In genomic region chr15:30398988-30399387, GRCh38 we compare ENCODE assay signal across 8 cellular contexts. TPM values are rescaled to one million over a fixed set of nuclear protein-coding genes. Genes with fewer than 3 reads are reported as not detected.
A peak's percentile ranks its signal among the peaks of the same experiment; 100 is the strongest.
DNase-seq lines count a peak whose midpoint lies in the region; ATAC-seq, FAIRE-seq and TF ChIP-seq lines count a peak whose summit lies in the region.
"Not testable (repeated sequence)": the region's sequence is repeated elsewhere in the genome, so short reads cannot be mapped to it uniquely, and the experiment has no call there.

No MANE protein-coding gene starts in this region.

- intact Hi-C loops in CD4-positive, alpha-beta T cell (cut with DNase I, micrococcal nuclease); activated CD8-positive, alpha-beta T cell treated with anti-CD3 and anti-CD28 coated beads for 36 hours (cut with micrococcal nuclease); activated naive CD4-positive, alpha-beta T cell treated with anti-CD3 and anti-CD28 coated beads for 36 hours (cut with micrococcal nuclease); esophagus squamous epithelium (cut with DNase I): not testable (repeated sequence)

- not testable (repeated sequence) for H3K4me3 Mint-ChIP-seq in CD4-positive, alpha-beta T cell; activated CD8-positive, alpha-beta T cell treated with anti-CD3 and anti-CD28 coated beads for 36 hours; activated naive CD4-positive, alpha-beta T cell treated with anti-CD3 and anti-CD28 coated beads for 36 hours; naive B cell

- H3K9me3 ChIP-seq in CD4-positive, alpha-beta T cell (ENCODE audit: control insufficient read depth, low read length); esophagus squamous epithelium: not testable (repeated sequence)

- TF ChIP-seq CTCF in CD4-positive, alpha-beta T cell (IDR thresholded peaks at IDR 0.05): peak; percentile 21
- not testable (repeated sequence) for TF ChIP-seq CTCF in activated CD8-positive, alpha-beta T cell treated with anti-CD3 and anti-CD28 coated beads for 36 hours (IDR thresholded peaks at IDR 0.05)
- TF ChIP-seq CTCF in esophagus squamous epithelium (IDR thresholded peaks at IDR 0.05): peak in 4 of 6 experiments; percentile 26 to 39 (median 30)

- not testable (repeated sequence) for H3K4me3 ChIP-seq in esophagus squamous epithelium

- H3K27me3 Mint-ChIP-seq in CD4-positive, alpha-beta T cell; activated CD8-positive, alpha-beta T cell treated with anti-CD3 and anti-CD28 coated beads for 36 hours; activated naive CD4-positive, alpha-beta T cell treated with anti-CD3 and anti-CD28 coated beads for 36 hours (ENCODE audit: low read depth); naive B cell: not testable (repeated sequence)

- ATAC-seq in CD4-positive, alpha-beta T cell (ENCODE audit: poor library complexity): peak; percentile 59
- peak; percentile 73 for ATAC-seq in activated CD8-positive, alpha-beta T cell treated with anti-CD3 and anti-CD28 coated beads for 36 hours
- ATAC-seq in naive B cell (ENCODE audit: low read depth in 2 of 2): peak; percentile 53 to 67

- not testable (repeated sequence) for H3K27ac ChIP-seq in CD4-positive, alpha-beta T cell (ENCODE audit: low read depth, low read length); esophagus squamous epithelium

- not testable (repeated sequence) for H3K36me3 Mint-ChIP-seq in CD4-positive, alpha-beta T cell (ENCODE audit: low read depth); activated CD8-positive, alpha-beta T cell treated with anti-CD3 and anti-CD28 coated beads for 36 hours (ENCODE audit: low read depth); activated naive CD4-positive, alpha-beta T cell treated with anti-CD3 and anti-CD28 coated beads for 36 hours (ENCODE audit: low read depth); naive B cell

- not testable (repeated sequence) for H3K36me3 ChIP-seq in esophagus squamous epithelium

- not testable (repeated sequence) for H3K9me3 Mint-ChIP-seq in CD4-positive, alpha-beta T cell; activated CD8-positive, alpha-beta T cell treated with anti-CD3 and anti-CD28 coated beads for 36 hours; activated naive CD4-positive, alpha-beta T cell treated with anti-CD3 and anti-CD28 coated beads for 36 hours; naive B cell

- WGBS in esophagus squamous epithelium, 2 donors: no CpG with 5 or more reads among the region's 6 CpGs

- H3K27ac Mint-ChIP-seq in CD4-positive, alpha-beta T cell; activated CD8-positive, alpha-beta T cell treated with anti-CD3 and anti-CD28 coated beads for 36 hours; activated naive CD4-positive, alpha-beta T cell treated with anti-CD3 and anti-CD28 coated beads for 36 hours; naive B cell: not testable (repeated sequence)

- not testable (repeated sequence) for TF ChIP-seq POLR2A in esophagus squamous epithelium (IDR thresholded peaks at IDR 0.05)

- CTCF ChIA-PET in CD4-positive, alpha-beta T cell (lab: Charles Lee); activated CD8-positive, alpha-beta T cell treated with anti-CD3 and anti-CD28 coated beads for 36 hours (lab: Charles Lee); activated naive CD4-positive, alpha-beta T cell treated with anti-CD3 and anti-CD28 coated beads for 36 hours (lab: Charles Lee): not testable (repeated sequence)

- POLR2A ChIA-PET in CD4-positive, alpha-beta T cell (lab: Charles Lee); activated CD8-positive, alpha-beta T cell treated with anti-CD3 and anti-CD28 coated beads for 36 hours (lab: Charles Lee): not testable (repeated sequence)

- H3K4me1 Mint-ChIP-seq in CD4-positive, alpha-beta T cell (ENCODE audit: low read depth); activated CD8-positive, alpha-beta T cell treated with anti-CD3 and anti-CD28 coated beads for 36 hours (ENCODE audit: low read depth); activated naive CD4-positive, alpha-beta T cell treated with anti-CD3 and anti-CD28 coated beads for 36 hours (ENCODE audit: low read depth); naive B cell: not testable (repeated sequence)

- FAIRE-seq in RCC 7860 (lab: Jason Lieb, UNC): peak; percentile 14

- DNase-seq in CD4-positive, alpha-beta T cell: peak; percentile 23 to 64 (median 46)
- not testable (repeated sequence) for DNase-seq in RCC 7860 (ENCODE audit: low spot score); esophagus squamous epithelium (lab: John Stamatoyannopoulos, UW)
- DNase-seq in activated CD8-positive, alpha-beta T cell treated with anti-CD3 and anti-CD28 coated beads for 36 hours: peak; percentile 70
- DNase-seq in activated naive CD4-positive, alpha-beta T cell treated with anti-CD3 and anti-CD28 coated beads for 36 hours: peak; percentile 66
- DNase-seq in naive B cell: peak; percentile 39
- DNase-seq in stimulated activated CD4-positive, alpha-beta T cell treated with anti-CD3 and anti-CD28 coated beads, Interleukin-15, amount 100 ng/mL, for 24 hours: peak; percentile 60
- peak; percentile 11 for DNase-seq in stimulated activated CD8-positive, alpha-beta memory T cell treated with anti-CD3 and anti-CD28 coated beads, Interleukin-7, amount 100 ng/mL, for 24 hours (ENCODE audit: low read depth)

- H3K27me3 ChIP-seq in CD4-positive, alpha-beta T cell (ENCODE audit: control insufficient read depth, insufficient read depth, low read length); esophagus squamous epithelium: not testable (repeated sequence)

- not testable (repeated sequence) for H3K4me1 ChIP-seq in esophagus squamous epithelium

RNA-seq across cellular contexts. Expression of gene CHRFAM7A, which starts 5.6 kb away (rescaled TPM):
- total RNA-seq in CD4-positive, alpha-beta T cell: under 1 TPM in 1 of 2 experiments, not detected in 1; 0.50 TPM
- 1 to 10 TPM in 1 of 2 experiments, under 1 TPM in 1; 0.77 to 1.0 TPM for total RNA-seq in activated CD8-positive, alpha-beta T cell treated with anti-CD3 and anti-CD28 coated beads for 36 hours
- total RNA-seq in activated naive CD4-positive, alpha-beta T cell treated with anti-CD3 and anti-CD28 coated beads for 36 hours: not detected
- total RNA-seq in esophagus squamous epithelium: 1 to 10 TPM in 1 of 4 donors, under 1 TPM in 2, not detected in 1; 0.13 to 1.8 (median 0.19) TPM
- polyA plus RNA-seq in naive B cell (ENCODE audit: low read depth in 6 of 6): not detected

RNA-seq across cellular contexts. Expression of gene GOLGA8R, which starts 15.1 kb away (rescaled TPM):
- 1 to 10 TPM; 1.5 to 1.8 TPM for total RNA-seq in CD4-positive, alpha-beta T cell
- 1 to 10 TPM; 2.8 to 3.1 TPM for total RNA-seq in activated CD8-positive, alpha-beta T cell treated with anti-CD3 and anti-CD28 coated beads for 36 hours
- 1 to 10 TPM; 1.1 to 1.6 TPM for total RNA-seq in activated naive CD4-positive, alpha-beta T cell treated with anti-CD3 and anti-CD28 coated beads for 36 hours
- 1 to 10 TPM in 3 of 4 donors, under 1 TPM in 1; 0.66 to 3.4 (median 1.1) TPM for total RNA-seq in esophagus squamous epithelium
- under 1 TPM in 3 of 6 donors, not detected in 3; 0.08 to 0.37 (median 0.14) TPM for polyA plus RNA-seq in naive B cell (ENCODE audit: low read depth in 6 of 6)
